1 cellular context compared by ENCODE assay signal in the genomic region with DNA sequence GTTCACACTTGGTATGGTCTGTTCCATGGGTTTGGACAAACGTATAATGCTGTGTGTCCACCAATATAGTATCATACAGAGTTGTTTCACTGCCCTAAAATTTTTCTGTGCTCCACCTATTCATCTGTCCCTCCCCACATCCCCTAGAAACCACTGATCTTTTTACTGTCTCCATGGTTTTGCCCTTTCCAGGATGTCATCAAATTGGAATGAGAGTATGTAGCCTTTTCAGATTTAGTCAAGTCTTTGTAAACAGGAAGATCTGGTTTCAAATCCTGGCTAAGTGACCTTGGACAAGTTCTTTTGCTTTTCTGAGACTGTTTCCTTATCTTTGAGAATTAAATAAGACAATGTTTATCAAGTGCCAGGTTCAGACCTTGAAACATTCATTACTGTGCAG.
TF ChIP-seq lines count a peak whose summit lies in the region.

No MANE protein-coding gene starts in this region.

TF ChIP-seq in IMR-90, 13 proteins besides CTCF, POLR2A, EP300 and RAD21:
- TF ChIP-seq MXI1 (IDR thresholded peaks at IDR 0.05; ENCODE audit: borderline replicate concordance, low read depth, low read length): no peak
- TF ChIP-seq RFX5 (IDR thresholded peaks at IDR 0.05; ENCODE audit: low read depth, low read length): no peak
- no peak for TF ChIP-seq CHD1 (IDR thresholded peaks at IDR 0.05; ENCODE audit: low read depth, low read length)
- no peak for TF ChIP-seq NFE2L2 (IDR thresholded peaks at IDR 0.05; ENCODE audit: low read depth, low read length)
